Comparison of ENCODE assay signal across 12 cellular contexts in the genomic region with DNA sequence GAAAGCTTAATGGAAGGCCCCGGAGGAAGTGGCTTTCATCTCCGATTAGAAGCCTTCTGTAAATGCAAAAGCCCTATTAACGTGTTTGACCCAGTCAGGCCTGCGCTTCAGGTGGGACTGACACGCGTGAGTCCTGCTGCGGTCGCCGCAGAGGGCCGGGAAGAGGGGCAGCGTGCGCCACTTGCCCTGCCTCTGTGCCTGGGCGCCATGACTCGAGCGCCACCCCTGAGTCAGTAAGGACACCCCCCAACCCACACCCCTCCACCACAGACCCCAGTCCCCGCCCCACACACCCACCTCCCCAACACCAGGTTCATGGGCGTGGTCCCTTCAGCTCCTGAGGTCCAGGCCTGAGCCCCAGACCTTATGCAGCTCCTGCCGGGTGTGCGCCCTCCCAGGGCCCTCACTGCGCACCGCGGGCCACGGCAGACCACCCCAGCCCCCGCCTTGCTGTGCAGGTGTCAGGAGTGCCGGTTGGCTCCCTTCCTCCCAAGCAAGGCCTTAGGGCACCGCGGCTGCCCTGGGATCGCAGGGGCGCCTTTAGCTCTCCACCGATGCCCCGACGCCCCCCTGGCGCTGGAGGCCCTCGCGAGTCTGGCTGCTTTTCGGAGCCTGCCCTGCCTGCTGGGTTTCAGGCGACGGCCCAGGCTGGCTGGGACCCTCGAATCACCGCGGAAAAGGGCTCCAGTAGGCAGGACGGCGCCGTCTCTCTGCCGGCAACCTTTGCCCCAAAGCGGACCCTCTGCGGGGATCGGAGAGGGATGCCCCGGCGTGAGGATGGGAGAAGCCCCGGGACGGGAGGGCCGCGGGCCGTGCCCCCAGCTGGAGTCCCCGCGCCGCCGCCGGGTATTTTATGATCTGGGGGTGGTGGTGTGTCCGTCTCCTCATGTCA. TPM values are rescaled to one million over a fixed set of nuclear protein-coding genes. Genes with fewer than 3 reads are reported as not detected.
A peak's percentile ranks its signal among the peaks of the same experiment; 100 is the strongest.
DNase-seq lines count a peak whose midpoint lies in the region; ATAC-seq, FAIRE-seq and TF ChIP-seq lines count a peak whose summit lies in the region.
"Had no signal": no experiment of that assay in that cellular context is flagged by ENCODE, and none has a peak within 500 bp of the region (broad histone marks: within the 10 kb centered on the region; RNA-seq: fewer than 3 reads in every experiment).

No MANE protein-coding gene starts in this region.

- no peaks in the 10 kb centered on the region for H3K27me3 ChIP-seq in BE2C
- no peaks in the 10 kb centered on the region for H3K27me3 ChIP-seq in WERI-Rb-1 (ENCODE audit: insufficient read depth, low read depth, severe bottlenecking)
- H3K27me3 ChIP-seq in iPS-15b (ENCODE audit: control insufficient read depth, insufficient read depth, low read length), result peaks cover 12% of the 10 kb centered on the region
- H3K27me3 ChIP-seq in effector memory CD4-positive, alpha-beta T cell (replicated peaks; ENCODE audit: control insufficient read depth, insufficient read depth, low read length, poor library complexity, severe bottlenecking), result peaks cover 4% of the 10 kb centered on the region

- H3K4me1 ChIP-seq in BE2C (peaks cover 4% of the 10 kb centered on the region), iPS-15b (ENCODE audit: control insufficient read depth, insufficient read depth, low read length) (no peaks in the 10 kb centered on the region)
- no peaks in the 10 kb centered on the region for H3K4me1 ChIP-seq in effector memory CD4-positive, alpha-beta T cell (ENCODE audit: control insufficient read depth, insufficient read depth, low read length, poor library complexity, severe bottlenecking)

- DNase-seq in BE2C (no peak), WERI-Rb-1 (no peak), sciatic nerve (ENCODE audit: low spot score) (no peak), D721Med (ENCODE audit: insufficient read length, low spot score) (no peak), NCI-H2107 treated with DMSO at 0.1 percent for 48 hours (lab: John Stamatoyannopoulos, UW; ENCODE audit: unreplicated experiment) (no peak), KG1 (lab: John Stamatoyannopoulos, UW) (no peak)
- no peak for DNase-seq in effector memory CD4-positive, alpha-beta T cell
- DNase-seq: activated CD4-positive, alpha-beta T cell treated with anti-CD3 and anti-CD28 coated beads, Interleukin-2, amount 50 U/mL, for 1 hour; effector memory CD8-positive, alpha-beta T cell had no signal

- H3K4me3 ChIP-seq in BE2C (ENCODE audit: low read depth, low read length) (peak overlapping the region; percentile 55), WERI-Rb-1 (ENCODE audit: low read depth, low read length) (peak overlapping the region; percentile 24), iPS-15b (ENCODE audit: low read depth, low read length) (peak overlapping the region; percentile 41)
- H3K4me3 ChIP-seq in effector memory CD4-positive, alpha-beta T cell (ENCODE audit: insufficient read depth, low read depth, low read length, poor library complexity, severe bottlenecking), result no peak overlapping the region

- intact Hi-C loops in sciatic nerve (cut with DNase I), result loop anchor here (2.0 to 5.0 kb wide), 2 partner anchors 254 to 325 kb away; no protein-coding TSS in a partner anchor

- H3K36me3 ChIP-seq in BE2C, result peaks cover 18% of the 10 kb centered on the region
- H3K36me3 ChIP-seq in WERI-Rb-1, result peaks cover 50% of the 10 kb centered on the region
- peaks cover 7% of the 10 kb centered on the region for H3K36me3 ChIP-seq in iPS-15b (ENCODE audit: control insufficient read depth, insufficient read depth, low read length)
- no peaks in the 10 kb centered on the region for H3K36me3 ChIP-seq in effector memory CD4-positive, alpha-beta T cell (ENCODE audit: control insufficient read depth, insufficient read depth, low read length)

- ATAC-seq in sciatic nerve, result peak; percentile 11
- ATAC-seq: effector memory CD8-positive, alpha-beta T cell had no signal

- TF ChIP-seq CTCF in BE2C (IDR thresholded peaks at IDR 0.05; ENCODE audit: low read depth, low read length), result no peak
- TF ChIP-seq CTCF in WERI-Rb-1 (IDR thresholded peaks at IDR 0.05; ENCODE audit: low read depth, low read length), result no peak
- TF ChIP-seq CTCF in D721Med (IDR thresholded peaks at IDR 0.05; ENCODE audit: insufficient read depth, missing control alignments), result no peak

- no peaks in the 10 kb centered on the region for H3K9me3 ChIP-seq in BE2C
- H3K9me3 ChIP-seq in WERI-Rb-1 (ENCODE audit: severe bottlenecking), result no peaks in the 10 kb centered on the region
- H3K9me3 ChIP-seq in iPS-15b (ENCODE audit: control insufficient read depth, insufficient read depth, low read length), result no peaks in the 10 kb centered on the region
- no peaks in the 10 kb centered on the region for H3K9me3 ChIP-seq in effector memory CD4-positive, alpha-beta T cell (ENCODE audit: control insufficient read depth, low read length)

- H3K27ac ChIP-seq in WERI-Rb-1, result peak overlapping the region; percentile 80
- no peak overlapping the region for H3K27ac ChIP-seq in effector memory CD4-positive, alpha-beta T cell (ENCODE audit: insufficient read depth, low read length, poor library complexity, severe bottlenecking)

- H3K9ac ChIP-seq in iPS-15b (ENCODE audit: low read depth, low read length), result peak overlapping the region; percentile 37

- no peak for FAIRE-seq in D721Med (lab: Jason Lieb, UNC)

RNA-seq across cellular contexts. Expression of a gene that starts 0.6 kb away (rescaled TPM):
- 298 TPM for polyA plus RNA-seq in BE2C (2012; ENCODE audit: insufficient read depth, insufficient read length, low read depth)
- 40.7 TPM for total RNA-seq in sciatic nerve
- total RNA-seq: activated naive CD4-positive, alpha-beta T cell treated with anti-CD3 and anti-CD28 coated beads, Interleukin-2, amount 50 U/mL, for 72 hours; B cell had no signal
